8 cellular contexts compared by ENCODE assay signal in genomic region chr10:123573236-123574147, GRCh38.
DNase-seq lines count a peak whose midpoint lies in the region; ATAC-seq, FAIRE-seq and TF ChIP-seq lines count a peak whose summit lies in the region.

No MANE protein-coding gene starts in this region.

- H3K9me3 ChIP-seq in BE2C (no peaks in the 10 kb centered on the region), keratinocyte (ENCODE audit: control insufficient read depth, low read depth, low read length) (no peaks in the 10 kb centered on the region)

- peak; percentile 72 for TF ChIP-seq CTCF in BE2C (IDR thresholded peaks at IDR 0.05; ENCODE audit: low read depth, low read length)
- peak; percentile 37 for TF ChIP-seq CTCF in GM20000 (IDR thresholded peaks at IDR 0.05; ENCODE audit: extremely low read depth, missing control alignments)
- peak; percentile 90 to 96 (median 95) for TF ChIP-seq CTCF in keratinocyte (optimal IDR thresholded peaks at IDR 0.05 in 1 of 3, IDR thresholded peaks at IDR 0.05 in 1 of 3, conservative IDR thresholded peaks at IDR 0.05 in 1 of 3; ENCODE audit: extremely low read depth in 1 of 3, insufficient read depth in 2 of 3, low read length in 3 of 3)

- H3K36me3 Mint-ChIP-seq in stimulated activated effector memory CD8-positive, alpha-beta T cell treated with anti-CD3 and anti-CD28 coated beads, Interleukin-12 subunit alpha, Interleukin-12 subunit beta, amount 100 ng/mL, for 72 hours: no peaks in the 10 kb centered on the region

- H3K27me3 ChIP-seq in BE2C (peaks cover 6% of the 10 kb centered on the region), keratinocyte (ENCODE audit: control insufficient read depth, extremely low read depth, insufficient read depth, low read length) (peaks cover 14% of the 10 kb centered on the region)

- H3K4me2 ChIP-seq in keratinocyte (ENCODE audit: control insufficient read depth, extremely low read depth, insufficient read depth, low read depth, low read length): peak overlapping the region; percentile 46

- H3K4me1 Mint-ChIP-seq in stimulated activated effector memory CD8-positive, alpha-beta T cell treated with anti-CD3 and anti-CD28 coated beads, Interleukin-12 subunit alpha, Interleukin-12 subunit beta, amount 100 ng/mL, for 72 hours: no peaks in the 10 kb centered on the region

- no peaks in the 10 kb centered on the region for H3K79me2 ChIP-seq in keratinocyte (ENCODE audit: control insufficient read depth, insufficient read depth, low read length)

- no peak overlapping the region for H3K27ac ChIP-seq in keratinocyte (ENCODE audit: control insufficient read depth, insufficient read depth, low read length)

- H3K36me3 ChIP-seq in BE2C (no peaks in the 10 kb centered on the region), keratinocyte (ENCODE audit: control insufficient read depth in 2 of 2, extremely low read depth in 1 of 2, insufficient read depth in 2 of 2, low read length in 2 of 2) (no peaks in the 10 kb centered on the region)

- dilution Hi-C loops in keratinocyte (cut with MboI; ENCODE audit: extremely low pct_ligation_motif_present, low sequenced_read_pairs): no loop called here

- FAIRE-seq in keratinocyte (lab: Jason Lieb, UNC): peak; percentile 90

- H3K4me3 ChIP-seq in BE2C (ENCODE audit: low read depth, low read length) (no peak overlapping the region), keratinocyte (ENCODE audit: control insufficient read depth in 2 of 3, extremely low read depth in 1 of 3, insufficient read depth in 2 of 3, low read depth in 1 of 3, low read length in 3 of 3) (no peak overlapping the region)

- DNase-seq in BE2C: peak; percentile 71
- DNase-seq in GM20000 (ENCODE audit: low spot score): peak; percentile 53
- DNase-seq in NCI-H774 (lab: John Stamatoyannopoulos, UW): peak; percentile 17
- peak; percentile 27 for DNase-seq in activated naive CD4-positive, alpha-beta T cell treated with Interleukin-2 at 50 U/mL for 16 hours
- DNase-seq in keratinocyte (ENCODE audit: low read depth, low spot score): peak; percentile 92
- peak in 1 of 2 donors; percentile 54 for DNase-seq in stimulated activated effector memory CD8-positive, alpha-beta T cell treated with anti-CD3 and anti-CD28 coated beads, Interleukin-12 subunit alpha, Interleukin-12 subunit beta, amount 100 ng/mL, for 72 hours (ENCODE audit: low spot score in 2 of 2)

- H4K20me1 ChIP-seq in keratinocyte (ENCODE audit: control insufficient read depth, extremely low read depth, insufficient read depth, low read length): no peaks in the 10 kb centered on the region

- H3K4me3 Mint-ChIP-seq in stimulated activated effector memory CD8-positive, alpha-beta T cell treated with anti-CD3 and anti-CD28 coated beads, Interleukin-12 subunit alpha, Interleukin-12 subunit beta, amount 100 ng/mL, for 72 hours: no peak overlapping the region

- no peak overlapping the region for H3K27ac Mint-ChIP-seq in stimulated activated effector memory CD8-positive, alpha-beta T cell treated with anti-CD3 and anti-CD28 coated beads, Interleukin-12 subunit alpha, Interleukin-12 subunit beta, amount 100 ng/mL, for 72 hours

- no peak overlapping the region for H3K9ac ChIP-seq in keratinocyte (ENCODE audit: control insufficient read depth, extremely low read depth, insufficient read depth, low read length)

- no peak overlapping the region for H2AFZ ChIP-seq in keratinocyte (ENCODE audit: control insufficient read depth, low read length)

- no peaks in the 10 kb centered on the region for H3K9me3 Mint-ChIP-seq in stimulated activated effector memory CD8-positive, alpha-beta T cell treated with anti-CD3 and anti-CD28 coated beads, Interleukin-12 subunit alpha, Interleukin-12 subunit beta, amount 100 ng/mL, for 72 hours

- ATAC-seq in stimulated activated effector memory CD8-positive, alpha-beta T cell treated with anti-CD3 and anti-CD28 coated beads, Interleukin-12 subunit alpha, Interleukin-12 subunit beta, amount 100 ng/mL, for 72 hours: peak; percentile 57
- ATAC-seq in HG03460 (IDR thresholded peaks at IDR 0.05; ENCODE audit: unreplicated experiment) (no peak), HG02981 (IDR thresholded peaks at IDR 0.05; ENCODE audit: unreplicated experiment) (no peak)

- H3K4me1 ChIP-seq in BE2C: no peaks in the 10 kb centered on the region
- H3K4me1 ChIP-seq in keratinocyte (ENCODE audit: control insufficient read depth, extremely low read depth, insufficient read depth, low read length): peaks cover 10% of the 10 kb centered on the region

- no peaks in the 10 kb centered on the region for H3K9me1 ChIP-seq in keratinocyte (ENCODE audit: control insufficient read depth, extremely low read depth, insufficient read depth, low read length)

Comparison
In these comparisons a context has a peak if more than half of its experiments do, and no peak if none do; other contexts are left out.
1. CTCF ChIP-seq: peak in every context shown above with its lines; median percentile 95 in keratinocyte; 72 in BE2C; 37 in GM20000.